8 cellular contexts compared by ENCODE assay signal in genomic region chr19:49097453-49098288, GRCh38. TPM values are rescaled to one million over a fixed set of nuclear protein-coding genes. Genes with fewer than 3 reads are reported as not detected.
A peak's percentile ranks its signal among the peaks of the same experiment; 100 is the strongest.
DNase-seq lines count a peak whose midpoint lies in the region; ATAC-seq, FAIRE-seq and TF ChIP-seq lines count a peak whose summit lies in the region.

No MANE protein-coding gene starts in this region.

- intact Hi-C loops in activated B cell treated with CpG ODN at 0.5 μM for 24 hours (cut with micrococcal nuclease) (loop anchor here (1.0 to 10.0 kb wide), 5 partner anchors 49 to 477 kb away; no protein-coding TSS in a partner anchor), left colon (cut with DNase I, micrococcal nuclease) (loop anchor here in 1 of 2 donors (5.0 to 10.0 kb wide), 2 partner anchors 50 to 97 kb away; no protein-coding TSS in a partner anchor)

- ATAC-seq in activated B cell treated with CpG ODN at 0.5 μM for 24 hours (ENCODE audit: low read depth) (peak; percentile 96), left colon (peak; percentile 79), HG02852 (IDR thresholded peaks at IDR 0.05; ENCODE audit: unreplicated experiment) (no peak)

- no peaks in the 10 kb centered on the region for H3K27me3 Mint-ChIP-seq in activated B cell treated with CpG ODN at 0.5 μM for 24 hours

- no peaks in the 10 kb centered on the region for H3K9me3 ChIP-seq in AG04450 (ENCODE audit: control insufficient read depth, insufficient read depth, low read length)

- H3K9me3 Mint-ChIP-seq in activated B cell treated with CpG ODN at 0.5 μM for 24 hours = no peaks in the 10 kb centered on the region

- peak; percentile 83 for FAIRE-seq in GM18507 (lab: Jason Lieb, UNC)

- CTCF ChIA-PET in AG04450 (lab: Charles Lee) (interaction anchor here (0.5 to 2.8 kb wide), 45 partner anchors 9 to 1472 kb away, joined by 3 to 55 read pairs (median 6); partner anchors contain the start of genes GYS1, KCNA7, LIN7B and NTF4), activated B cell treated with CpG ODN at 0.5 μM for 24 hours (lab: Charles Lee) (interaction anchor here (0.6 to 4.0 kb wide), 27 partner anchors 9 to 713 kb away, joined by 3 to 54 read pairs (median 6); partner anchors contain the start of genes LIN7B, PPFIA3 and RUVBL2)

- H3K27me3 ChIP-seq in AG04450 (ENCODE audit: control insufficient read depth, insufficient read depth, low read length) = no peaks in the 10 kb centered on the region

- peaks cover 85% of the 10 kb centered on the region for H3K36me3 Mint-ChIP-seq in activated B cell treated with CpG ODN at 0.5 μM for 24 hours (ENCODE audit: low read depth)

- H3K27ac Mint-ChIP-seq in activated B cell treated with CpG ODN at 0.5 μM for 24 hours = no peak overlapping the region

- DNase-seq in AG04450 (ENCODE audit: low read depth, low spot score) (peak; percentile 53), GM18507 (ENCODE audit: extremely low spot score, insufficient read length, low read depth) (peak; percentile 59), NCI-H2227 (lab: John Stamatoyannopoulos, UW; ENCODE audit: unreplicated experiment) (peak; percentile 80), activated B cell treated with CpG ODN at 0.5 μM for 24 hours (peak; percentile 61), left colon (peak in 1 of 2 donors; percentile 67)
- peak; percentile 68 for DNase-seq in central memory CD4-positive, alpha-beta T cell
- DNase-seq in stimulated activated CD4-positive, alpha-beta T cell treated with anti-CD3 and anti-CD28 coated beads, TNF-alpha, amount 100 ng/mL, for 1 hour (ENCODE audit: low read depth in 3 of 3, low spot score in 1 of 3) = peak; percentile 40 to 50 (median 50)

- POLR2A ChIA-PET in AG04450 (lab: Yijun Ruan, JAX) (interaction anchor here (0.6 to 1.7 kb wide), 6 partner anchors 12 to 382 kb away, joined by 3 to 7 read pairs (median 4); partner anchors contain the start of gene LIN7B), activated B cell treated with CpG ODN at 0.5 μM for 24 hours (lab: Charles Lee) (interaction anchor here (0.7 to 1.6 kb wide), 6 partner anchors 9 to 110 kb away, joined by 3 to 10 read pairs (median 4); partner anchors contain the start of gene PPFIA3)

- H3K27ac ChIP-seq in AG04450 (ENCODE audit: low read depth, low read length) = no peak overlapping the region

- peaks cover 7% of the 10 kb centered on the region for H3K4me1 Mint-ChIP-seq in activated B cell treated with CpG ODN at 0.5 μM for 24 hours

- TF ChIP-seq CTCF in AG04450 (IDR thresholded peaks at IDR 0.05; ENCODE audit: low read depth, low read length) (peak; percentile 99), activated B cell treated with CpG ODN at 0.5 μM for 24 hours (IDR thresholded peaks at IDR 0.05) (peak; percentile 71)

- H3K4me3 ChIP-seq in AG04450 (ENCODE audit: low read depth, low read length) = no peak overlapping the region

- H3K4me3 Mint-ChIP-seq in activated B cell treated with CpG ODN at 0.5 μM for 24 hours = no peak overlapping the region

RNA-seq across cellular contexts. Expression of gene SNRNP70, which starts 12.4 kb away (rescaled TPM):
- polyA plus RNA-seq in AG04450 (2011; rRNA removed) = 117 and 149 TPM in 2 replicates
- polyA minus RNA-seq in AG04450 (2011; rRNA and poly(A)+ RNA removed) = 48.9 and 53.2 TPM in 2 replicates
- total RNA-seq in activated B cell treated with CpG ODN at 0.5 μM for 24 hours = 268 and 298 TPM in 2 replicates
- total RNA-seq in left colon = 100 to 1,000 TPM; 138 to 143 TPM

RNA-seq across cellular contexts. Expression of gene LIN7B, which starts 16.5 kb away (rescaled TPM):
- 4.2 and 4.9 TPM in 2 replicates for polyA plus RNA-seq in AG04450 (2011; rRNA removed)
- 1.8 and 2.0 TPM in 2 replicates for polyA minus RNA-seq in AG04450 (2011; rRNA and poly(A)+ RNA removed)
- total RNA-seq in activated B cell treated with CpG ODN at 0.5 μM for 24 hours (3.6 and 4.4 TPM in 2 replicates), left colon (10 to 100 TPM in 1 of 2 donors, 1 to 10 TPM in 1; 8.8 to 11.4 TPM)

RNA-seq across cellular contexts. Expression of gene C19orf73, which starts 21.3 kb away (rescaled TPM):
- 0.36 and 0.50 TPM in 2 replicates for polyA plus RNA-seq in AG04450 (2011; rRNA removed)
- polyA minus RNA-seq in AG04450 (2011; rRNA and poly(A)+ RNA removed) = not detected in 2 replicates
- total RNA-seq in activated B cell treated with CpG ODN at 0.5 μM for 24 hours (0.98 and 1.0 TPM in 2 replicates), left colon (1 to 10 TPM; 1.8 to 2.0 TPM)

RNA-seq across cellular contexts. Expression of gene PPFIA3, which starts 21.7 kb away (rescaled TPM):
- polyA plus RNA-seq in AG04450 (2011; rRNA removed) = 0.52 and 0.63 TPM in 2 replicates
- polyA minus RNA-seq in AG04450 (2011; rRNA and poly(A)+ RNA removed) = 0.51 and 0.78 TPM in 2 replicates
- total RNA-seq in activated B cell treated with CpG ODN at 0.5 μM for 24 hours (1.2 and 3.6 TPM in 2 replicates), left colon (10 to 100 TPM; 21.8 to 24.2 TPM)

RNA-seq across cellular contexts. Expression of gene KCNA7, which starts 25.2 kb away (rescaled TPM):
- not detected in 2 replicates for polyA plus RNA-seq in AG04450 (2011; rRNA removed)
- not detected in 2 replicates for polyA minus RNA-seq in AG04450 (2011; rRNA and poly(A)+ RNA removed)
- total RNA-seq in activated B cell treated with CpG ODN at 0.5 μM for 24 hours = not detected in 2 replicates
- not detected for total RNA-seq in left colon
